In genomic region chr17:74203439-74204240, GRCh38 we compare ENCODE assay signal across 8 cellular contexts. TPM values are rescaled to one million over a fixed set of nuclear protein-coding genes. Genes with fewer than 3 reads are reported as not detected.
DNase-seq lines count a peak whose midpoint lies in the region; ATAC-seq and TF ChIP-seq lines count a peak whose summit lies in the region.

Gene RPL38, plus strand, starts transcription at chr17:74203678. Its CDS starts 278 bp downstream, at chr17:74203956.

- WGBS in adrenal gland, 4 donors: 0 to 1% (median 1%) methylated on average over 26 to 53 of the region's 53 CpGs
- whole genome bisulfite sequencing in heart right ventricle, 2 donors: 0 to 1% methylated on average over 53 of the region's 53 CpGs
- WGBS in upper lobe of left lung, 2 donors: 0 to 1% methylated on average over 14 to 44 of the region's 53 CpGs

- peak within 1 kb of the TSS; percentile 43 to 95 (median 88) for H3K27ac ChIP-seq in adrenal gland
- H3K27ac ChIP-seq in heart right ventricle: peak within 1 kb of the TSS in 9 of 10 donors; percentile 73 to 95 (median 84)
- H3K27ac ChIP-seq in upper lobe of left lung: peak within 1 kb of the TSS; percentile 82 to 92 (median 88)

- H3K4me3 ChIP-seq in adrenal gland (peak within 1 kb of the TSS; percentile 14 to 100 (median 79)), heart right ventricle (peak within 1 kb of the TSS; percentile 76 to 100 (median 94)), upper lobe of left lung (peak within 1 kb of the TSS; percentile 50 to 92 (median 79))

- peak; percentile 64 for TF ChIP-seq CTCF in GM12801 (IDR thresholded peaks at IDR 0.05; ENCODE audit: extremely low read depth, insufficient read length)
- TF ChIP-seq CTCF in adrenal gland (IDR thresholded peaks at IDR 0.05): peak; percentile 92 to 99 (median 97)
- TF ChIP-seq CTCF in heart right ventricle (IDR thresholded peaks at IDR 0.05): peak; percentile 92 to 97 (median 95)
- TF ChIP-seq CTCF in upper lobe of left lung (IDR thresholded peaks at IDR 0.05): peak; percentile 91 to 98 (median 97)

- peak; percentile 77 for ATAC-seq in HG02678 (IDR thresholded peaks at IDR 0.05; ENCODE audit: unreplicated experiment)
- ATAC-seq in heart right ventricle: peak; percentile 80 to 94 (median 88)
- ATAC-seq in upper lobe of left lung (ENCODE audit: low FRiP score in 2 of 2): peak; percentile 96 to 97

- TF ChIP-seq POLR2A in adrenal gland (IDR thresholded peaks at IDR 0.05) (peak; percentile 79 to 84), upper lobe of left lung (IDR thresholded peaks at IDR 0.05) (peak in 3 of 4 donors; percentile 76 to 93 (median 86))

- DNase-seq in NCI-H1436 treated with DMSO at 0.1 percent for 48 hours (lab: John Stamatoyannopoulos, UW) (peak; percentile 94), T-helper 1 cell (peak; percentile 86 to 97 (median 93)), adrenal gland (peak; percentile 96 to 99 (median 97)), heart right ventricle (peak; percentile 92 to 98), posterior cingulate gyrus (peak; percentile 92 to 99 (median 98)), upper lobe of left lung (peak; percentile 90 to 96)

- TF ChIP-seq EP300 in upper lobe of left lung (IDR thresholded peaks at IDR 0.05): peak in 1 of 4 donors; percentile 83

- H3K36me3 ChIP-seq in adrenal gland (replicated peaks in 1 of 2): peaks cover 0 to 38% of the 10 kb centered on the region in 2 donors
- H3K36me3 ChIP-seq in heart right ventricle: peaks cover 0 to 44% (median 8%) of the 10 kb centered on the region in 9 donors
- H3K36me3 ChIP-seq in upper lobe of left lung: peaks cover 0 to 45% (median 30%) of the 10 kb centered on the region in 4 donors

- H3K4me1 ChIP-seq in adrenal gland (replicated peaks in 1 of 2): peaks cover 15 to 38% of the 10 kb centered on the region in 2 donors
- peaks cover 9 to 58% (median 45%) of the 10 kb centered on the region in 9 donors for H3K4me1 ChIP-seq in heart right ventricle
- H3K4me1 ChIP-seq in upper lobe of left lung: peaks cover 30 to 61% (median 41%) of the 10 kb centered on the region in 4 donors

- no peaks in the 10 kb centered on the region for H3K9me3 ChIP-seq in adrenal gland (replicated peaks in 1 of 3)
- H3K9me3 ChIP-seq in heart right ventricle: no peaks in the 10 kb centered on the region
- H3K9me3 ChIP-seq in upper lobe of left lung: no peaks in the 10 kb centered on the region

- H3K27me3 ChIP-seq in adrenal gland: no peaks in the 10 kb centered on the region
- peaks cover 0 to 29% (median 23%) of the 10 kb centered on the region in 7 donors for H3K27me3 ChIP-seq in heart right ventricle
- H3K27me3 ChIP-seq in upper lobe of left lung: no peaks in the 10 kb centered on the region

- intact Hi-C loops in adrenal gland (cut with DNase I) (loop anchor here in 1 of 2 donors (5.0 kb wide), 1 partner anchor 154 kb away; no protein-coding TSS in a partner anchor), heart right ventricle (cut with DNase I) (loop anchor here in 2 of 10 donors (5.0 to 10.0 kb wide), 4 partner anchors 39 to 721 kb away; partner anchors contain the start of genes BTBD17 (in 1 of the 2) and NHERF1 (in 1 of the 2)), posterior cingulate gyrus (cut with DNase I) (no loop called here)

RNA-seq across cellular contexts. Expression of gene RPL38, which starts in this region (rescaled TPM):
- total RNA-seq in adrenal gland (100 to 1,000 TPM; 136 to 899 (median 690) TPM), heart right ventricle (100 to 1,000 TPM; 661 to 847 (median 735) TPM), upper lobe of left lung (100 to 1,000 TPM; 334 to 709 (median 485) TPM)
- polyA plus RNA-seq in adrenal gland (1,000 to 10,000 TPM in 2 of 3 donors, 100 to 1,000 TPM in 1; 998 to 1,921 (median 1,717) TPM), heart right ventricle (1,000 to 10,000 TPM; 1,527 to 2,186 TPM)

Comparison
In these comparisons a context has a peak if more than half of its experiments do, and no peak if none do; other contexts are left out.
1. Peak in every context shown above with its lines: DNase-seq, ATAC-seq, H3K4me3 ChIP-seq and H3K27ac ChIP-seq.